Comparison of ENCODE assay signal across 8 cellular contexts in the genomic region with DNA sequence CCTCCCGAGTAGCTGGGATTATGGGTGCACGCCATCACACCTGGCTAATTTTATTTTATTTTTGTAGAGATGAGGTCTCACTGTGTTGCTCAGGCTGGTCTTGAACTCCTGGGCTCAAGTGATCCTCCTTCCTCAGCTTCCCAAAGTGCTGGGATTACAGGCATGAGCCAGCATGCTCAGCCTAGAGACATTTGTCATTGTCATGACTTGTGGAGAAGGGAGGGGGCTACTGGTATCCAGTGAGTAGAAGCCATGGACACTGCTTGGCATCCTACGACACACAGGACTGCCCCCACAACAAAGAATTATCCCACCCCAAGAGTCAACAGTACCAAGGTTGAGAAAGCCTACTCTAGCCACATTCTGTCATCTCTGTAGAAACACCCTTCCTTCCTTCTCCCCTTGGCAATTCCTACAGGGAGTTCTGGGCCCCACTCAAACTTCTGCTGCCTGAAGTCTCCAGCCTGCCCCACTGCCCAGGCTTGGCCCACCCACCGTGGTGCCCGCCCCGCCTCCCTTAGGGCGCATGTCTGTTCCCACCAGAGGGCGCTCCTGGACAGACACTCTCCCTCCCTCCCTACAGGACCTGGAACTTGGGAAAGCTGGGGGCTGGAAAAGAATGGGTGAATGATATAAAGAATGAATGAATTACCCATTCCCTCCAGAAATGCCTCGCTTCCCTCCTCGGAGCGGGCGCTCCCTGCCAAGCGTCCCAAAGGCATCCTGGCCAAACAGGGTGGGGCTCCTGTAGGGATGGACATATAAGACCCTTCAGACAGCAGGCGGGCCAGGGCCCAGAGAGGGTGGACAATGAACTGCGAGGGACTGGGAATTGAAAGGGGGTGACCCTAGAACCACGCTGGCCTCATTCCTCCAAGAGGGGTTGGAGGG. TPM values are rescaled to one million over a fixed set of nuclear protein-coding genes. Genes with fewer than 3 reads are reported as not detected.
A peak's percentile ranks its signal among the peaks of the same experiment; 100 is the strongest.
DNase-seq lines count a peak whose midpoint lies in the region; ATAC-seq, FAIRE-seq and TF ChIP-seq lines count a peak whose summit lies in the region.

No MANE protein-coding gene starts in this region.

- H3K4me3 ChIP-seq in lower leg skin (ENCODE audit: low read depth, poor library complexity, severe bottlenecking) = no peak overlapping the region

- WGBS in lower leg skin, 2 donors = 28 to 29% methylated on average over 16 of the region's 16 CpGs

- no peak for ATAC-seq in GM21447 (IDR thresholded peaks at IDR 0.05; ENCODE audit: unreplicated experiment)

- no peak for TF ChIP-seq POLR2A in H54 (IDR thresholded peaks at IDR 0.05; ENCODE audit: low read depth, low read length)
- no peak for TF ChIP-seq POLR2A in lower leg skin (IDR thresholded peaks at IDR 0.05)

- no peak for FAIRE-seq in H54 (lab: Jason Lieb, UNC)

- no peak for TF ChIP-seq CTCF in lower leg skin (IDR thresholded peaks at IDR 0.05)

- intact Hi-C loops in lower leg skin (cut with DNase I; ENCODE audit: low total_unique reads) = loop anchor here (10.0 kb wide), 1 partner anchor 265 kb away; no protein-coding TSS in a partner anchor

- DNase-seq in AG08396 (ENCODE audit: low spot score) (peak; percentile 75), H54 (ENCODE audit: insufficient read length, low spot score) (peak; percentile 48), NCI-H510A (lab: John Stamatoyannopoulos, UW) (peak; percentile 39), dermis microvascular lymphatic vessel endothelial cell (ENCODE audit: low read depth in 2 of 2) (peak; percentile 63 to 85), lower leg skin (ENCODE audit: low spot score in 2 of 2) (peak; percentile 78 to 96)
- peak; percentile 57 to 71 for DNase-seq in activated CD4-positive, alpha-beta T cell treated with anti-CD3 and anti-CD28 coated beads, Interleukin-2, amount 50 U/mL, for 24 hours (ENCODE audit: low read depth in 1 of 2, low spot score in 1 of 2)
- DNase-seq in stimulated activated CD4-positive, alpha-beta T cell treated with anti-CD3 and anti-CD28 coated beads, TNF-alpha, amount 100 ng/mL, for 48 hours (ENCODE audit: low read depth in 3 of 3) = peak; percentile 37 to 76 (median 73)

RNA-seq across cellular contexts. Expression of a gene that starts 5.5 kb away (rescaled TPM):
- total RNA-seq in dermis microvascular lymphatic vessel endothelial cell (3.3 and 3.4 TPM in 2 replicates), lower leg skin (10 to 100 TPM; 11.5 to 29.3 (median 14.7) TPM)

RNA-seq across cellular contexts. Expression of a gene that starts 43.8 kb away (rescaled TPM):
- total RNA-seq in dermis microvascular lymphatic vessel endothelial cell (1.6 and 1.8 TPM in 2 replicates), lower leg skin (10 to 100 TPM in 1 of 4 donors, 1 to 10 TPM in 3; 6.7 to 21.0 (median 8.7) TPM)

RNA-seq across cellular contexts. Expression of a gene that starts 44.3 kb away (rescaled TPM):
- total RNA-seq in dermis microvascular lymphatic vessel endothelial cell (not detected in 2 replicates), lower leg skin (not detected)

RNA-seq across cellular contexts. Expression of a gene that starts 50.0 kb away (rescaled TPM):
- total RNA-seq in dermis microvascular lymphatic vessel endothelial cell (0.51 and 0.77 TPM in 2 replicates), lower leg skin (under 1 TPM in 3 of 4 donors, not detected in 1; 0.15 to 0.81 (median 0.62) TPM)
